In the genomic region with DNA sequence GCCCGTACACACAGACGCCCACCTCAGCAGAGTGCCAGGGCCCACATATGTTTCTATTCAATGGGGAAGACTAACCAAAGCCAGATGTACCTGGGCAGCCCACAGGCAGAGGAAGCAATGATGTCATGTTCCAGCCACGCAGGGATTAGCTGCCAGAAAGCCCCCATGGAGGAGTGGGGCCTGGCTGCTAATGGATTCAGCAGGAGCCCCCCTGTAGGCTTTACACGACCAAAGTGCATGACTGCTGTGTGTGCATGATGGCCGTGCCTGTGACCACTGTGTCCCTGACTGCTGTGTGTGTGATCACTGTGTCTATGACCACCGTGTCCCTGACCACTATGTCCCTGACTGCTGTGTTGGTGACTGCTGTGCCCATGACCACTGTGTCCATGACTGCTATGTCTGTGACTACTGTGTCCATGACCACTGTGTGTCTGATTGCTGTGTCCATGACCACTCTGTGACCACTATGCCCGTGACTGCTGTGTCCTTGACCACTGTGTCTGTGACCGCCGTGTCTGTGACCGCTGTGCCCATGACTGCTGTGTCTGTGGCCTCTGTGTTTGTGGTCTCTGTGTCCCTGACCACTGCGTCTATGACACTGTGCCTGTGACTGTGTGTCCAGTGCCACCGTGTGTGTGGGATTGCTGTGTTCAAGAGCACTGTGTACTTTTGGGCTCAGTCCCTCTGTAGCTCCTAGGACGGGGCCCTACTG, we compare ENCODE assay signal across 16 cellular contexts.
"Had no signal": no experiment of that assay in that cellular context is flagged by ENCODE, and none has a peak within 500 bp of the region (broad histone marks: within the 10 kb centered on the region; RNA-seq: fewer than 3 reads in every experiment).

No MANE protein-coding gene starts in this region.

- H3K27me3 ChIP-seq: cardiac muscle cell, foreskin keratinocyte, ovary had no signal

- FAIRE-seq: astrocyte, colon, islet of Langerhans had no signal

- H3K36me3 ChIP-seq: cardiac muscle cell, ovary had no signal

- H3K4me3 Mint-ChIP-seq: activated CD4-positive, alpha-beta memory T cell treated with anti-CD3 and anti-CD28 coated beads for 36 hours; activated naive CD8-positive, alpha-beta T cell treated with anti-CD3 and anti-CD28 coated beads, Interleukin-2, amount 10 ng/mL, durations not matched to agents 7 days and 5 days; activated T-cell treated with anti-CD3 and anti-CD28 coated beads, Interleukin-2, amount 50 U/mL, for 72 hours; nephron progenitor cell; T-cell had no signal

- H3K9me3 Mint-ChIP-seq: activated CD4-positive, alpha-beta memory T cell treated with anti-CD3 and anti-CD28 coated beads for 36 hours; activated naive CD8-positive, alpha-beta T cell treated with anti-CD3 and anti-CD28 coated beads, Interleukin-2, amount 10 ng/mL, durations not matched to agents 7 days and 5 days; activated T-cell treated with anti-CD3 and anti-CD28 coated beads, Interleukin-2, amount 50 U/mL, for 72 hours; nephron progenitor cell; T-cell had no signal

- H3K27ac Mint-ChIP-seq: activated CD4-positive, alpha-beta memory T cell treated with anti-CD3 and anti-CD28 coated beads for 36 hours; activated naive CD8-positive, alpha-beta T cell treated with anti-CD3 and anti-CD28 coated beads, Interleukin-2, amount 10 ng/mL, durations not matched to agents 7 days and 5 days; activated T-cell treated with anti-CD3 and anti-CD28 coated beads, Interleukin-2, amount 50 U/mL, for 72 hours; T-cell had no signal

- H3K9me3 ChIP-seq: ovary had no signal

- H3K4me3 ChIP-seq: cardiac muscle cell, ovary had no signal

- H3K4me1 ChIP-seq: foreskin keratinocyte had no signal

- H3K4me1 Mint-ChIP-seq: T-cell had no signal

- ATAC-seq: activated T-cell treated with anti-CD3 and anti-CD28 coated beads, Interleukin-2, amount 50 U/mL, for 72 hours; foreskin keratinocyte; left lobe of liver; T-cell had no signal

- H3K27ac ChIP-seq: cardiac muscle cell, foreskin keratinocyte, ovary, VCaP had no signal

- DNase-seq: activated CD4-positive, alpha-beta memory T cell treated with anti-CD3 and anti-CD28 coated beads for 36 hours; activated gamma-delta T cell treated with Interleukin-2 at 50 U/mL for 16 hours; activated naive CD8-positive, alpha-beta T cell treated with anti-CD3 and anti-CD28 coated beads, Interleukin-2, amount 10 ng/mL, durations not matched to agents 7 days and 5 days; activated T-cell treated with anti-CD3 and anti-CD28 coated beads, Interleukin-2, amount 50 U/mL, for 72 hours; foreskin keratinocyte; nephron progenitor cell; stimulated activated CD4-positive, alpha-beta T cell treated with anti-CD3 and anti-CD28 coated beads, Interleukin-15, amount 100 ng/mL, for 24 hours; stimulated activated CD4-positive, alpha-beta T cell treated with anti-CD3 and anti-CD28 coated beads, Interleukin-4, amount 100 ng/mL, for 24 hours had no signal

- H3K36me3 Mint-ChIP-seq: activated CD4-positive, alpha-beta memory T cell treated with anti-CD3 and anti-CD28 coated beads for 36 hours; activated naive CD8-positive, alpha-beta T cell treated with anti-CD3 and anti-CD28 coated beads, Interleukin-2, amount 10 ng/mL, durations not matched to agents 7 days and 5 days; T-cell had no signal
